ENCODE assay signal across 16 cellular contexts in the genomic region with DNA sequence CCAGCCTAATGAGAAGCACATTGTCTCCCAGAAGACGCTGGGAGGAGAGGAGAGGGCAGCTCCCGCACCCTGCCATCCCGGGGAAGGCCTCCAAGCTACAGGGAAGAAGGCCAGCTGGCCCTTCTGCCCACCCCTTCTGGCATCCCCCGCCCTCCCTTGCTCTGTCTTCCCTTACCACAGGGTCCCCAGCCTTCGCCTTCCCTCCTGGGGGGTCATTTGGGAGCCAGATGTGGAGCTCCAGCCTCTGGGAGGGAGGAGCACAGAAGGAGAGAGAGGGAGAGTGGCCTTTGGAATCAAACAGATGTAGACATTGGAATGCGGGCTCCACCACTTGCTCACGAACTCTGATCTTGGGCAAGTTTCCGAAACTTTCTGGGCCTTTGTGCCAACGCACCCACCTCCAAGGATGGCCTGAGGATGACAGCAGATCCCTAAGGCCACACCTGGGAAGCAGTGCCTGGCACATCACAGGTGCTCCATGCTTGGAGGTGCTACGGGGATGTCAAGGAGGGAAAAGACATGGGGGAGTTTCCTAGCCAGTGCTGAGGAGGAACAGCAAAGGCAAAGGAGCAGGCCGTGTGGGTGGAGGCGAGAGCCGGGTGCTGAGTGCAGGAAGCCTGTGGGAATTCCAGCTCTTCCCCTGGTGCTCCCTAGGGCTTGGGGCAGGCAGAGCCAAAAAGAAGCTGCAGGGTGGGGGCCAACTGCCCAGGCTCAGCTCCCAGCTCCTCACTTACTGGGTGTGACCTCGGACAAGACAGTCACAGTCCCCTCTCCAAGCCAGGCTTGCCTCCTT. TPM values are rescaled to one million over a fixed set of nuclear protein-coding genes. Genes with fewer than 3 reads are reported as not detected.
DNase-seq lines count a peak whose midpoint lies in the region; ATAC-seq, FAIRE-seq and TF ChIP-seq lines count a peak whose summit lies in the region.
"Had no signal": no experiment of that assay in that cellular context is flagged by ENCODE, and none has a peak within 500 bp of the region (broad histone marks: within the 10 kb centered on the region; RNA-seq: fewer than 3 reads in every experiment).

No MANE protein-coding gene starts in this region.

- in situ Hi-C loops in K562 (cut with MboI), result no loop called here

- no peaks in the 10 kb centered on the region for H3K36me3 ChIP-seq in Caco-2 (ENCODE audit: control insufficient read depth, insufficient read depth, low read length)
- no peaks in the 10 kb centered on the region for H3K36me3 ChIP-seq in K562 (ENCODE audit: control insufficient read depth, insufficient read depth, low read length)
- H3K36me3 ChIP-seq in kidney (ENCODE audit: control insufficient read depth in 1 of 2, insufficient read depth in 2 of 2, low read length in 2 of 2), result no peaks in the 10 kb centered on the region
- H3K36me3 ChIP-seq in MM.1S (replicated peaks; ENCODE audit: insufficient read depth, low read length), result no peaks in the 10 kb centered on the region
- H3K36me3 ChIP-seq: BLaER1 treated with 17β-estradiol and CSF1 and Interleukin-3, amounts not matched to agents 10 nM and 100 nM had no signal

- intact Hi-C loops in Caco-2 (cut with micrococcal nuclease; ENCODE audit: unreplicated experiment), result no loop called here
- intact Hi-C loops in K562 (cut with micrococcal nuclease), result no loop called here
- intact Hi-C loops in kidney (cut with DNase I), result no loop called here
- intact Hi-C loops in posterior vena cava (cut with DNase I), result no loop called here

- no peak overlapping the region for H3K27ac Mint-ChIP-seq in Caco-2 (ENCODE audit: unreplicated experiment)
- H3K27ac Mint-ChIP-seq: CD4-positive, alpha-beta T cell; GM23338; H9 had no signal

- H3K9ac ChIP-seq in K562 (ENCODE audit: insufficient read depth in 1 of 2, low read depth in 2 of 2, low read length in 2 of 2) (no peak overlapping the region), kidney (ENCODE audit: low read length in 2 of 2) (no peak overlapping the region), MM.1S (ENCODE audit: low read length) (no peak overlapping the region)
- H3K9ac ChIP-seq: BLaER1 treated with 17β-estradiol and CSF1 and Interleukin-3, amounts not matched to agents 10 nM and 100 nM had no signal

- FAIRE-seq in K562 (lab: Jason Lieb, UNC), result no peak
- FAIRE-seq in kidney (lab: Jason Lieb, UNC), result no peak
- FAIRE-seq: A549, GM12891 had no signal

- H3K79me2 ChIP-seq in K562 (ENCODE audit: control insufficient read depth, insufficient read depth, low read length) (no peaks in the 10 kb centered on the region), MM.1S (ENCODE audit: low read length) (no peaks in the 10 kb centered on the region)

- WGBS in K562 (ENCODE audit: insufficient coverage, low coverage, missing lambda C conversion rate), result under 1% methylated on average over 11 of the region's 14 CpGs

- no TSS peak for BruUV-seq in Caco-2 (replicated peaks; lab: Mats Ljungman, UMichigan)
- BruUV-seq in K562 (replicated peaks; lab: Mats Ljungman, UMichigan), result no TSS peak

- no peak for TF ChIP-seq RAD21 in K562 (CRISPR knock-in tag; conservative IDR thresholded peaks at IDR 0.05 in 1 of 2, IDR thresholded peaks at IDR 0.05 in 1 of 2)

- H3K4me3 ChIP-seq in Caco-2 (ENCODE audit: low read depth, low read length), result no peak overlapping the region
- no peak overlapping the region for H3K4me3 ChIP-seq in K562
- no peak overlapping the region for H3K4me3 ChIP-seq in kidney (ENCODE audit: low read length in 2 of 2)
- H3K4me3 ChIP-seq in MM.1S (ENCODE audit: low read length), result no peak overlapping the region
- H3K4me3 ChIP-seq: A549; BLaER1 treated with 17β-estradiol and CSF1 and Interleukin-3, amounts not matched to agents 10 nM and 100 nM; GM23338 had no signal

- no peak for DNase-seq in Caco-2
- no peak for DNase-seq in K562 (ENCODE audit: extremely low read depth in 1 of 4, low spot score in 3 of 4)
- DNase-seq in kidney, result peak; percentile 39
- peak; percentile 53 for DNase-seq in posterior vena cava (ENCODE audit: low spot score)
- no peak for DNase-seq in OCI-M2 (lab: John Stamatoyannopoulos, UW; ENCODE audit: unreplicated experiment)
- no peak for DNase-seq in MM.1S
- DNase-seq: CD4-positive, alpha-beta T cell; DMS79; H9 had no signal

- peak overlapping the region; percentile 7 for H3K4me3 Mint-ChIP-seq in Caco-2 (ENCODE audit: unreplicated experiment)
- H3K4me3 Mint-ChIP-seq: CD4-positive, alpha-beta T cell; GM23338; H9 had no signal

- H3K27me3 Mint-ChIP-seq in Caco-2 (ENCODE audit: insufficient read depth, unreplicated experiment), result no peaks in the 10 kb centered on the region

- no peak for TF ChIP-seq CTCF in Caco-2 (IDR thresholded peaks at IDR 0.05; ENCODE audit: insufficient read depth in 1 of 2, low read depth in 1 of 2, low read length in 1 of 2, severe bottlenecking in 1 of 2, unreplicated experiment in 1 of 2)
- TF ChIP-seq CTCF in K562 (IDR thresholded peaks at IDR 0.05 in 2 of 3, conservative IDR thresholded peaks at IDR 0.05 in 1 of 3; ENCODE audit: insufficient read depth in 2 of 3, low read depth in 1 of 3, low read length in 3 of 3), result no peak
- TF ChIP-seq CTCF in kidney (IDR thresholded peaks at IDR 0.05; ENCODE audit: borderline replicate concordance, extremely low read depth, insufficient read depth), result no peak
- TF ChIP-seq CTCF in MM.1S (IDR thresholded peaks at IDR 0.05; ENCODE audit: low read length), result no peak

- TF ChIP-seq EP300 in K562 (IDR thresholded peaks at IDR 0.05; ENCODE audit: low read length), result no peak

- no peaks in the 10 kb centered on the region for H3K9me2 ChIP-seq in MM.1S (replicated peaks; ENCODE audit: insufficient read depth, low read length)

- no peaks in the 10 kb centered on the region for H3K9me3 ChIP-seq in Caco-2
- no peaks in the 10 kb centered on the region for H3K9me3 ChIP-seq in K562 (replicated peaks; ENCODE audit: control insufficient read depth, insufficient read depth, low read depth, low read length)
- H3K9me3 ChIP-seq in kidney (ENCODE audit: control insufficient read depth in 1 of 2, low read length in 2 of 2), result no peaks in the 10 kb centered on the region
- no peaks in the 10 kb centered on the region for H3K9me3 ChIP-seq in MM.1S (replicated peaks; ENCODE audit: insufficient read depth, low read length)
- H3K9me3 ChIP-seq: A549; BLaER1 treated with 17β-estradiol and CSF1 and Interleukin-3, amounts not matched to agents 10 nM and 100 nM had no signal

- no peaks in the 10 kb centered on the region for H3K9me3 Mint-ChIP-seq in Caco-2 (ENCODE audit: unreplicated experiment)
- H3K9me3 Mint-ChIP-seq: CD4-positive, alpha-beta T cell; GM23338; H9 had no signal

- no peak for TF ChIP-seq POLR2A in K562 (conservative IDR thresholded peaks at IDR 0.05)

- POLR2A ChIA-PET in Caco-2 (lab: Charles Lee) (no interaction called here), K562 (lab: Yijun Ruan, JAX) (no interaction called here)

- no peaks in the 10 kb centered on the region; the same call in 1 of the 2 replicates for H4K20me1 ChIP-seq in K562 (replicated peaks; ENCODE audit: control insufficient read depth, insufficient read depth, low read length)
- H4K20me1 ChIP-seq in MM.1S (ENCODE audit: insufficient read depth, low read length), result no peaks in the 10 kb centered on the region
- H4K20me1 ChIP-seq: BLaER1 treated with 17β-estradiol and CSF1 and Interleukin-3, amounts not matched to agents 10 nM and 100 nM had no signal

- H3K27me3 ChIP-seq in Caco-2 (replicated peaks; ENCODE audit: control insufficient read depth, insufficient read depth, low read length), result no peaks in the 10 kb centered on the region
- peaks cover 44 to 80% of the 10 kb centered on the region in 2 experiments for H3K27me3 ChIP-seq in K562 (ENCODE audit: control insufficient read depth in 2 of 2, insufficient read depth in 2 of 2, low read length in 2 of 2)
- H3K27me3 ChIP-seq in MM.1S (replicated peaks; ENCODE audit: insufficient read depth, low read length), result no peaks in the 10 kb centered on the region
- H3K27me3 ChIP-seq: BLaER1 treated with 17β-estradiol and CSF1 and Interleukin-3, amounts not matched to agents 10 nM and 100 nM had no signal

- no peaks in the 10 kb centered on the region for H3K4me1 Mint-ChIP-seq in Caco-2 (ENCODE audit: low read depth, unreplicated experiment)

- no peak overlapping the region for H2AFZ ChIP-seq in K562 (ENCODE audit: low read depth, low read length)
- H2AFZ ChIP-seq in MM.1S (ENCODE audit: low read length), result no peak overlapping the region
- H2AFZ ChIP-seq: GM23338 had no signal

- H3K4me2 ChIP-seq in K562 (ENCODE audit: insufficient read depth, low read length) (no peak overlapping the region), MM.1S (ENCODE audit: low read depth, low read length) (no peak overlapping the region)
- H3K4me2 ChIP-seq: A549, GM23338 had no signal

- H3F3A ChIP-seq in MM.1S (ENCODE audit: insufficient read depth, low read length), result no peaks in the 10 kb centered on the region

- H3K9me1 ChIP-seq in K562 (ENCODE audit: control insufficient read depth, insufficient read depth, low read length), result no peaks in the 10 kb centered on the region

- H3K36me3 Mint-ChIP-seq in Caco-2 (ENCODE audit: insufficient read depth, unreplicated experiment), result no peaks in the 10 kb centered on the region

- no peak for ATAC-seq in K562
- no peak for ATAC-seq in HG02981 (IDR thresholded peaks at IDR 0.05; ENCODE audit: unreplicated experiment)
- ATAC-seq: A549, GM23338 had no signal

- CTCF ChIA-PET in Caco-2 (lab: Charles Lee) (no interaction called here), K562 (lab: Yijun Ruan, JAX; ENCODE audit: low intra/inter-chr PET ratio) (no interaction called here)

- H3K4me1 ChIP-seq in Caco-2 (peaks cover 6% of the 10 kb centered on the region), K562 (replicated peaks in 1 of 2; ENCODE audit: control insufficient read depth in 2 of 2, insufficient read depth in 2 of 2, low read length in 2 of 2) (peaks cover 0 to 3% of the 10 kb centered on the region in 2 experiments; a peak in 1 of 5 replicates), kidney (ENCODE audit: control insufficient read depth in 1 of 2, insufficient read depth in 1 of 2, low read depth in 1 of 2, low read length in 2 of 2) (no peaks in the 10 kb centered on the region), MM.1S (ENCODE audit: low read length) (no peaks in the 10 kb centered on the region)
- H3K4me1 ChIP-seq: A549 had no signal

- H3K27ac ChIP-seq in K562 (ENCODE audit: extremely low read depth, low read depth, low read length) (no peak overlapping the region), kidney (ENCODE audit: low read depth in 2 of 2, low read length in 2 of 2) (no peak overlapping the region), MM.1S (ENCODE audit: low read length) (no peak overlapping the region)
- H3K27ac ChIP-seq: A549; BLaER1 treated with 17β-estradiol and CSF1 and Interleukin-3, amounts not matched to agents 10 nM and 100 nM had no signal

RNA-seq across cellular contexts. Expression of a gene that starts 23.1 kb away (rescaled TPM):
- total RNA-seq in Caco-2 (2022), result not detected in 2 replicates
- not detected in 2 replicates for total RNA-seq in K562 (2011; cell fraction: chromatin; rRNA removed; ENCODE audit: low replicate concordance)
- total RNA-seq in K562 (2011; cell fraction: nucleolus; rRNA removed), result not detected in 2 replicates
- total RNA-seq in K562 (2011; cell fraction: nucleoplasm; rRNA removed), result not detected in 2 replicates
- not detected in 2 replicates for total RNA-seq in K562 (2014; rRNA removed)
- total RNA-seq in K562 (2014; rRNA removed; fragmentation: Illumina TruSeq; extraction: Trizol), result not detected in 2 replicates
- total RNA-seq in K562 (2015; rRNA removed; fragmentation: Illumina TruSeq; extraction: Trizol), result not detected in 2 replicates
- total RNA-seq in K562 (2021), result not detected in 2 replicates
- not detected in 2 replicates for polyA plus RNA-seq in K562 (2011; rRNA removed)
- not detected in 2 replicates for polyA plus RNA-seq in K562 (2011; cell fraction: cytosol; rRNA removed)
- not detected in 2 replicates for polyA plus RNA-seq in K562 (2011; cell fraction: nucleus; rRNA removed)
- not detected in 2 replicates for polyA plus RNA-seq in K562 (2012)
- not detected in 2 replicates for polyA plus RNA-seq in K562 (2014; fragmentation: Illumina TruSeq; extraction: Trizol)
- polyA plus RNA-seq in K562 (2014; fragmentation: Nextera tagmentation; extraction: Ambion mirVana), result not detected
- polyA plus RNA-seq in K562 (2014; rRNA removed), result not detected in 2 replicates
- polyA minus RNA-seq in K562 (2011; rRNA and poly(A)+ RNA removed), result not detected in 2 replicates
- polyA minus RNA-seq in K562 (2011; cell fraction: cytosol; rRNA and poly(A)+ RNA removed), result not detected in 2 replicates
- polyA minus RNA-seq in K562 (2011; cell fraction: nucleus; rRNA and poly(A)+ RNA removed), result not detected in 2 replicates
- total RNA-seq in kidney, result 0.19 TPM
- polyA plus RNA-seq in kidney (ENCODE audit: insufficient read depth, low read depth, low replicate concordance), result 0.26 TPM
- 1 to 10 TPM in 1 of 2 donors, under 1 TPM in 1; 0.60 to 1.2 TPM for total RNA-seq in posterior vena cava
- total RNA-seq: CD4-positive, alpha-beta T cell; GM23338; HT1080 had no signal
- polyA plus RNA-seq: AG04450 had no signal

RNA-seq across cellular contexts. Expression of a gene that starts 34.5 kb away (rescaled TPM):
- 35.4 and 37.0 TPM in 2 replicates for total RNA-seq in Caco-2 (2022)
- 55.0 and 75.1 TPM in 2 replicates for total RNA-seq in K562 (2011; cell fraction: chromatin; rRNA removed; ENCODE audit: low replicate concordance)
- total RNA-seq in K562 (2011; cell fraction: nucleolus; rRNA removed), result 60.3 and 62.5 TPM in 2 replicates
- total RNA-seq in K562 (2011; cell fraction: nucleoplasm; rRNA removed), result 61.4 and 63.4 TPM in 2 replicates
- total RNA-seq in K562 (2014; rRNA removed), result 26.4 and 29.3 TPM in 2 replicates
- total RNA-seq in K562 (2014; rRNA removed; fragmentation: Illumina TruSeq; extraction: Trizol), result 35.8 and 38.3 TPM in 2 replicates
- total RNA-seq in K562 (2015; rRNA removed; fragmentation: Illumina TruSeq; extraction: Trizol), result 34.4 and 37.7 TPM in 2 replicates
- total RNA-seq in K562 (2021), result 72.5 and 81.8 TPM in 2 replicates
- 118 and 120 TPM in 2 replicates for polyA plus RNA-seq in K562 (2011; rRNA removed)
- polyA plus RNA-seq in K562 (2011; cell fraction: cytosol; rRNA removed), result 99.5 and 121 TPM in 2 replicates
- 89.5 and 92.0 TPM in 2 replicates for polyA plus RNA-seq in K562 (2011; cell fraction: nucleus; rRNA removed)
- polyA plus RNA-seq in K562 (2012), result 72.5 and 78.6 TPM in 2 replicates
- polyA plus RNA-seq in K562 (2014; fragmentation: Illumina TruSeq; extraction: Trizol), result 117 and 124 TPM in 2 replicates
- 100 to 1,000 TPM in 1 of 2 experiments, 10 to 100 TPM in 1; 84.3 to 148 TPM for polyA plus RNA-seq in K562 (2014; fragmentation: Nextera tagmentation; extraction: Ambion mirVana)
- 74.1 and 81.7 TPM in 2 replicates for polyA plus RNA-seq in K562 (2014; rRNA removed)
- 68.8 and 84.8 TPM in 2 replicates for polyA minus RNA-seq in K562 (2011; rRNA and poly(A)+ RNA removed)
- 44.7 and 47.7 TPM in 2 replicates for polyA minus RNA-seq in K562 (2011; cell fraction: cytosol; rRNA and poly(A)+ RNA removed)
- 24.9 and 31.9 TPM in 2 replicates for polyA minus RNA-seq in K562 (2011; cell fraction: nucleus; rRNA and poly(A)+ RNA removed)
- total RNA-seq in kidney, result 1.0 TPM
- 0.71 TPM for polyA plus RNA-seq in kidney (ENCODE audit: insufficient read depth, low read depth, low replicate concordance)
- total RNA-seq in posterior vena cava, result under 1 TPM; 0.42 to 0.48 TPM

Comparison
In these comparisons a context has a peak if more than half of its experiments do, and no peak if none do; other contexts are left out.
1. DNase-seq: peak in kidney (single experiment) and posterior vena cava (single experiment); none in Caco-2 (0 of 2), K562 (0 of 4), OCI-M2 (single experiment) and MM.1S (single experiment).
2. RNA of a gene that starts 34.5 kb away (total RNA-seq): 35.4 to 37.0 TPM in Caco-2 and 26.4 to 81.8 TPM in K562; 1.0 TPM in kidney (single experiment) and 0.42 to 0.48 TPM in posterior vena cava; every median in the first group is over 10 times any median in the second.